ENCODE assay signal across 18 cellular contexts in the genomic region with DNA sequence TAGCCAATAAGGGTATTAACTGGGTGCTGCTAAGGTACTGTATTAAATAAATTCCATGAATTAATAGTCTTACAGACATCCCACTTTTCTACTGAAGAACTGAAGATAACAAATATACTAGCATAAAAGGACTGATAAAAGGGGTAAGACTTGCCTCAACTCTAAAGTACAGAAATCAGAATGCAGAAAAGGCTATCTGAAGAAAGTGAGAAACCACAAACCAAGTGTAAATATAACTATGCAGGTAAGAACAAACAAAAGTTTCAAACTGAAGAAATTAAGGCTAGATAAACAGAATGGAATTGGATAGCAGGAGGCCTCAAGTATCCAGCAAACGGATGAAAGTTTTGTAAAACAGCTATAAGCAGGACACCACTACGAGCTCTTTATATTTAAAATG. TPM values are rescaled to one million over a fixed set of nuclear protein-coding genes. Genes with fewer than 3 reads are reported as not detected.
DNase-seq lines count a peak whose midpoint lies in the region; ATAC-seq and TF ChIP-seq lines count a peak whose summit lies in the region.
"Had no signal": no experiment of that assay in that cellular context is flagged by ENCODE, and none has a peak within 500 bp of the region (broad histone marks: within the 10 kb centered on the region; RNA-seq: fewer than 3 reads in every experiment).

No MANE protein-coding gene starts in this region.

- no peak for DNase-seq in stimulated activated CD4-positive, alpha-beta T cell treated with anti-CD3 and anti-CD28 coated beads, Interleukin-1b, Interleukin-23, amount 100 ng/mL, for 48 hours
- DNase-seq in NCI-H510A treated with DMSO at 0.1 percent for 48 hours (lab: John Stamatoyannopoulos, UW) (no peak), colonic mucosa (no peak)
- no peak for DNase-seq in activated CD4-positive, alpha-beta T cell treated with anti-CD3 and anti-CD28 coated beads, Interleukin-2, amount 50 U/mL, for 48 hours
- DNase-seq: BE2C; Calu3; CD4-positive, alpha-beta T cell; DMS53; HCEC 1CT; MV-4-11; NCI-H1417; NCI-H187 treated with DMSO at 0.1 percent for 48 hours; NCI-H69; NK-92 treated with Interleukin-12 subunit alpha and Interleukin-12 subunit beta, amount 100 ng/mL, for 24 hours; SHP77 treated with DMSO at 0.1 percent for 48 hours had no signal

- intact Hi-C loops in colonic mucosa (cut with DNase I) = no loop called here

- no peaks in the 10 kb centered on the region for H3K36me3 ChIP-seq in colonic mucosa

- no peaks in the 10 kb centered on the region for H3K9me3 ChIP-seq in colonic mucosa
- H3K9me3 ChIP-seq: BE2C had no signal

- no peak for TF ChIP-seq CTCF in colonic mucosa (IDR thresholded peaks at IDR 0.05)

- no peak overlapping the region for H3K27ac ChIP-seq in colonic mucosa

- H3K4me3 ChIP-seq in colonic mucosa = no peak overlapping the region

- peak; percentile 78 for ATAC-seq in GM18867 (IDR thresholded peaks at IDR 0.05; ENCODE audit: unreplicated experiment)
- peak; percentile 73 for ATAC-seq in GM21723 (IDR thresholded peaks at IDR 0.05; ENCODE audit: unreplicated experiment)
- peak; percentile 60 for ATAC-seq in HG03378 (IDR thresholded peaks at IDR 0.05; ENCODE audit: unreplicated experiment)

- no peaks in the 10 kb centered on the region for H3K27me3 ChIP-seq in colonic mucosa
- H3K27me3 ChIP-seq: BE2C had no signal

- no peaks in the 10 kb centered on the region for H3K4me1 ChIP-seq in colonic mucosa

- no peak overlapping the region for H3K9ac ChIP-seq in colonic mucosa (ENCODE audit: low read depth in 2 of 2, low read length in 2 of 2)

RNA-seq across cellular contexts. Expression of a gene that starts 29.5 kb away (rescaled TPM):
- 10 to 100 TPM; 18.4 to 24.4 TPM for total RNA-seq in colonic mucosa
